ENCODE assay signal across 23 cellular contexts in the genomic region with DNA sequence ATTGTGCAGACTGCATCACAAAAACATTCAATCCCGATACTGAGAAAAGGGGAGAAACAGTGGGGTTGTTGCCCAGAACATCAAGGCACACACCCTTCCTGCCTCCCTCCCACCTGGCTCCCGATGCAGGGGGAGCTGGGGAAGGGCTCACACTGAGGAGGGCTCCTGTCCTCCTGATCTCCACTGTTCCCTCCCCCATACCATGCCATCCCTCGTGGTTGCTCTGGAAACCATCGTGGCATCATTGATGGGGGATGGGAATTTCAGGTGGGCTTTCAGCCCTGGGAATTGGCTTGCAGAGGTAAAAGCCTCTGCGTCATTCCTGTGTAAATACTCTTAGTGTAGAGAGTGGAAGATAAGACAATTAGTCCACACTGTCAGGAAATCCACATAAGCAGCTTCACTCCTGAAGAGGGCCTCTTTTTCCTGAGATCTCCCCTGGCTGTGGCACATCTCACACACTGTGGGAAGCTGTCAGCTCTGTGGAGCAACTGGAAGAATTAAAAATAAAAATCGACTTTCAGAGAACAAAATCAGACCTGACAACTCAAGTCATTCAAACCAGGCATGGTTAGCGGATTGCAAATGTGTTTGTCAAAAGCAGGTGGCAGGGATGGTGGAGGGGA.
DNase-seq lines count a peak whose midpoint lies in the region; ATAC-seq, FAIRE-seq and TF ChIP-seq lines count a peak whose summit lies in the region.
"Had no signal": no experiment of that assay in that cellular context is flagged by ENCODE, and none has a peak within 500 bp of the region (broad histone marks: within the 10 kb centered on the region; RNA-seq: fewer than 3 reads in every experiment).

No MANE protein-coding gene starts in this region.

- TF ChIP-seq EP300 in H1 (IDR thresholded peaks at IDR 0.05; ENCODE audit: borderline replicate concordance in 1 of 2, low read depth in 2 of 2, low read length in 2 of 2) (no peak), sigmoid colon (IDR thresholded peaks at IDR 0.05) (no peak)

- H3K23me2 ChIP-seq in H1 (ENCODE audit: low read depth, low read length), result no peaks in the 10 kb centered on the region

- no peak overlapping the region for H3K18ac ChIP-seq in H1 (ENCODE audit: extremely low read depth, low read length)

- no peak overlapping the region for H2BK20ac ChIP-seq in H1 (ENCODE audit: low read length)

- H3K4me2 ChIP-seq in H1 (ENCODE audit: insufficient read depth in 1 of 2, low read depth in 2 of 2, low read length in 2 of 2), result no peak overlapping the region; a peak in 2 of 4 replicates

- H3K36me3 ChIP-seq in H1 (ENCODE audit: control insufficient read depth in 2 of 4, insufficient read depth in 4 of 4, low read length in 3 of 4) (no peaks in the 10 kb centered on the region), sigmoid colon (no peaks in the 10 kb centered on the region)
- H3K36me3 ChIP-seq: ascending aorta, HAP-1 had no signal

- H3K27ac ChIP-seq in H1 (ENCODE audit: low read depth, low read length) (no peak overlapping the region), sigmoid colon (no peak overlapping the region)
- H3K27ac ChIP-seq: 22Rv1, ascending aorta, HL-60, skin epidermis had no signal

- H2BK15ac ChIP-seq in H1 (ENCODE audit: low read length), result no peak overlapping the region

- no peak overlapping the region for H4K91ac ChIP-seq in H1 (replicated peaks; ENCODE audit: insufficient read length, low read length)

- no peak overlapping the region for H4K8ac ChIP-seq in H1 (ENCODE audit: extremely low read depth, insufficient read depth, low read length)

- H3K4ac ChIP-seq in H1 (replicated peaks; ENCODE audit: insufficient read length, low read depth, low read length), result no peak overlapping the region

- H2BK120ac ChIP-seq in H1 (replicated peaks; ENCODE audit: low read depth, low read length), result no peak overlapping the region

- H3K4me1 ChIP-seq in H1 (replicated peaks in 1 of 4; ENCODE audit: control insufficient read depth in 3 of 4, insufficient read depth in 4 of 4, low read length in 3 of 4) (peaks cover 0 to 12% (median 3%) of the 10 kb centered on the region in 4 experiments; a peak in 3 of 7 replicates), sigmoid colon (no peaks in the 10 kb centered on the region)
- H3K4me1 ChIP-seq: ascending aorta, HAP-1 had no signal

- H2BK12ac ChIP-seq in H1 (ENCODE audit: low read depth, low read length), result no peak overlapping the region

- no peak overlapping the region for H3K9ac ChIP-seq in H1 (replicated peaks in 1 of 4; ENCODE audit: extremely low read depth in 1 of 4, low read depth in 3 of 4, low read length in 3 of 4)

- no peak overlapping the region for H4K5ac ChIP-seq in H1 (ENCODE audit: insufficient read length, low read depth, low read length)

- H2AFZ ChIP-seq in H1 (ENCODE audit: low read length), result peak overlapping the region; percentile 63; the same call in 1 of the 2 replicates

- H3K4me3 ChIP-seq in H1 (ENCODE audit: extremely low read depth in 1 of 4, insufficient read depth in 2 of 4, low read depth in 3 of 4, low read length in 4 of 4), result no peak overlapping the region
- H3K4me3 ChIP-seq in sigmoid colon, result no peak overlapping the region
- H3K4me3 ChIP-seq: ascending aorta, dorsolateral prefrontal cortex, HAP-1, skin epidermis had no signal

- H3K79me2 ChIP-seq in H1 (ENCODE audit: control insufficient read depth in 1 of 2, insufficient read depth in 2 of 2, low read length in 2 of 2), result no peaks in the 10 kb centered on the region

- TF ChIP-seq RAD21 in H1 (IDR thresholded peaks at IDR 0.05 in 1 of 2, conservative IDR thresholded peaks at IDR 0.05 in 1 of 2; ENCODE audit: low read depth in 2 of 2, low read length in 2 of 2), result no peak

- WGBS in H1 (ENCODE audit: extremely low coverage in 1 of 2, insufficient coverage in 1 of 2, insufficient read length in 1 of 2, insufficient replicate concordance in 2 of 2, low coverage in 1 of 2, low lambda C conversion rate in 2 of 2, missing lambda C conversion rate in 1 of 2), 2 experiments, result 83% methylated on average over 7 of the region's 7 CpGs; no CpG with 5 or more reads in 1 of the 2 experiments
- 29 to 47% methylated on average over 7 of the region's 7 CpGs for WGBS in sigmoid colon, 2 donors

- H3K14ac ChIP-seq in H1 (ENCODE audit: insufficient read length), result no peak overlapping the region

- H3K9me3 ChIP-seq in H1 (ENCODE audit: insufficient read depth in 2 of 2, low read depth in 1 of 2, low read length in 1 of 2) (0 out of 4 replicates have a peak, but pooled peaks cover 0 to 4% of the 10 kb centered on the region in 2 experiments), sigmoid colon (peaks cover 0 to 2% (median 0%) of the 10 kb centered on the region in 4 donors)
- H3K9me3 ChIP-seq: ascending aorta, HAP-1 had no signal

- no peaks in the 10 kb centered on the region for H4K20me1 ChIP-seq in H1 (replicated peaks in 1 of 2; ENCODE audit: control insufficient read depth in 1 of 2, insufficient read depth in 2 of 2, low read length in 2 of 2)

- intact Hi-C loops in sigmoid colon (cut with DNase I), result no loop called here

- POLR2A ChIA-PET in H1 (lab: Charles Lee; ENCODE audit: partially characterized antibody), result no interaction called here

- DNase-seq in NCI-H1417 (lab: John Stamatoyannopoulos, UW) (peak; percentile 41 to 90 (median 73)), NCI-H1417 treated with DMSO at 0.1 percent for 48 hours (lab: John Stamatoyannopoulos, UW) (no peak), NCI-H69 (lab: John Stamatoyannopoulos, UW) (peak; percentile 90), H1 (ENCODE audit: low read depth in 1 of 2, low spot score in 2 of 2) (no peak), sigmoid colon (peak; percentile 12), inferior parietal cortex (ENCODE audit: extremely low spot score) (no peak), Ammon's horn (ENCODE audit: low spot score) (no peak)
- DNase-seq: activated CD4-positive, alpha-beta memory T cell treated with anti-CD3 and anti-CD28 coated beads for 36 hours; activated CD4-positive, CD25-positive, alpha-beta regulatory T cell; activated naive CD8-positive, alpha-beta T cell treated with anti-CD3 and anti-CD28 coated beads for 36 hours; CD8-positive, alpha-beta memory T cell; DND-41; dorsolateral prefrontal cortex; PC-3; Right ventricle myocardium superior; stimulated activated CD4-positive, alpha-beta T cell treated with anti-CD3 and anti-CD28 coated beads, Interleukin-1b, Interleukin-23, amount 100 ng/mL, for 48 hours; T1000 had no signal

- H2AK5ac ChIP-seq in H1 (ENCODE audit: low read depth, low read length), result no peak overlapping the region

- H3K27me3 ChIP-seq in H1 (replicated peaks in 1 of 4; ENCODE audit: control insufficient read depth in 3 of 4, extremely low read depth in 1 of 4, insufficient read depth in 3 of 4, low read length in 3 of 4), result no peaks in the 10 kb centered on the region
- peaks cover 0 to 11% (median 5%) of the 10 kb centered on the region in 3 donors for H3K27me3 ChIP-seq in sigmoid colon
- H3K27me3 ChIP-seq: ascending aorta had no signal

- CTCF ChIA-PET in H1 (lab: Charles Lee; ENCODE audit: partially characterized antibody), result no interaction called here

- TF ChIP-seq POLR2A in H1 (IDR thresholded peaks at IDR 0.05; ENCODE audit: control extremely low read depth in 1 of 2, low read depth in 2 of 2, low read length in 2 of 2), result no peak
- TF ChIP-seq POLR2A in sigmoid colon (IDR thresholded peaks at IDR 0.05), result no peak

- H3K79me1 ChIP-seq in H1 (ENCODE audit: low read depth, low read length), result no peaks in the 10 kb centered on the region

- ATAC-seq in GM19463 (IDR thresholded peaks at IDR 0.05; ENCODE audit: unreplicated experiment), result no peak
- ATAC-seq: PC-3 had no signal

- no peak overlapping the region for H3K56ac ChIP-seq in H1 (replicated peaks; ENCODE audit: insufficient read length, low read depth, low read length)

- H3K23ac ChIP-seq in H1 (ENCODE audit: insufficient read length), result no peak overlapping the region

- no peak for TF ChIP-seq CTCF in H1 (IDR thresholded peaks at IDR 0.05; ENCODE audit: control extremely low read depth in 1 of 3, insufficient read depth in 1 of 3, low read depth in 1 of 3, low read length in 3 of 3)
- TF ChIP-seq CTCF in sigmoid colon (IDR thresholded peaks at IDR 0.05), result no peak

- no peak for FAIRE-seq in H1 (lab: Jason Lieb, UNC)

- no peak overlapping the region for H2BK5ac ChIP-seq in H1 (ENCODE audit: low read depth, low read length)

TF ChIP-seq in H1, 55 proteins besides CTCF, POLR2A, EP300 and RAD21:
- TF ChIP-seq GTF2F1 (IDR thresholded peaks at IDR 0.05; ENCODE audit: borderline replicate concordance, low read depth, low read length) (no peak), KDM1A (IDR thresholded peaks at IDR 0.05; ENCODE audit: borderline replicate concordance, low read length) (peak; percentile 22; the same call in 1 of the 2 replicates)

Comparison
In these comparisons a context has a peak if more than half of its experiments do, and no peak if none do; other contexts are left out.
1. DNase-seq: peak in NCI-H1417 (3 of 3), NCI-H69 (single experiment) and sigmoid colon (single experiment); none in NCI-H1417 treated with DMSO at 0.1 percent for 48 hours (single experiment), H1 (0 of 2), inferior parietal cortex (single experiment) and Ammon's horn (single experiment).